ENCODE assay signal across 1 cellular context in the genomic region with DNA sequence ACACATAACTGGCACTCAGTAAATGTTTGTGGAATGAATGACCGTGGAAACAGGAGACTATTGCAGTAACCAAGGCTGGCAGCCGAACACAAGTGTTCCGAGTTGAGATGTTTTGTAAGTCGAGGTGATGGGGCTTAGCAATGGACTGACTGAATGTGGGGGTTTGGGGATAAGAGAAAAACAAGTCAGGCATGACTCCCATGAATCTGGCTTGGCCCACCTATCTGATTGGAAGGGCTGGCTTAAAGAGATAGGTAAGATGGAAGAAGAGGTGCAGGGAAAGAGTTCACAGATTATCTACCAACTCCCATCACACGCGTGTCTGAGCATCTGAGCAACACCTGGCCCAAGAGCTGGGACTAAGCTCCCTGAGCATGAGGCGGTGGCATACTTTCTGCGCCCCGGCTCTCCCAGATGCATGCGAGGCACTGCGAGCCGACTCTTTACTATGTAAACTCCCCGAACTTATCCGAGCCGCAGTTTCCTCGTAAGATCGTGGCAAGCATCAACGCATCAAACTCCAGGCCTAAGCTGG.
TF ChIP-seq lines count a peak whose summit lies in the region.

No MANE protein-coding gene starts in this region.

TF ChIP-seq in SK-N-SH treated with all-trans-retinoic acid at 6 μM for 48 hours, 23 proteins besides CTCF, POLR2A, EP300 and RAD21 (continued from another document):
- TF ChIP-seq, protein P1, sequence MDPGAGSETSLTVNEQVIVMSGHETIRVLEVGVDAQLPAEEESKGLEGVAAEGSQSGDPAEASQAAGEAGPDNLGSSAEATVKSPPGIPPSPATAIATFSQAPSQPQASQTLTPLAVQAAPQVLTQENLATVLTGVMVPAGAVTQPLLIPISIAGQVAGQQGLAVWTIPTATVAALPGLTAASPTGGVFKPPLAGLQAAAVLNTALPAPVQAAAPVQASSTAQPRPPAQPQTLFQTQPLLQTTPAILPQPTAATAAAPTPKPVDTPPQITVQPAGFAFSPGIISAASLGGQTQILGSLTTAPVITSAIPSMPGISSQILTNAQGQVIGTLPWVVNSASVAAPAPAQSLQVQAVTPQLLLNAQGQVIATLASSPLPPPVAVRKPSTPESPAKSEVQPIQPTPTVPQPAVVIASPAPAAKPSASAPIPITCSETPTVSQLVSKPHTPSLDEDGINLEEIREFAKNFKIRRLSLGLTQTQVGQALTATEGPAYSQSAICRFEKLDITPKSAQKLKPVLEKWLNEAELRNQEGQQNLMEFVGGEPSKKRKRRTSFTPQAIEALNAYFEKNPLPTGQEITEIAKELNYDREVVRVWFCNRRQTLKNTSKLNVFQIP (CRISPR knock-in tag; IDR thresholded peaks at IDR 0.05; ENCODE audit: borderline replicate concordance, low read depth) = no peak
- TF ChIP-seq TOX (CRISPR knock-in tag; IDR thresholded peaks at IDR 0.05; ENCODE audit: borderline replicate concordance) (no peak), RARB (CRISPR knock-in tag; IDR thresholded peaks at IDR 0.05) (no peak), SNAI2 (CRISPR knock-in tag; IDR thresholded peaks at IDR 0.05) (no peak), ZNF565 (CRISPR knock-in tag; conservative IDR thresholded peaks at IDR 0.05; ENCODE audit: low read depth) (no peak), OSR1 (CRISPR knock-in tag; IDR thresholded peaks at IDR 0.05) (no peak)
